ENCODE assay signal across 16 cellular contexts in genomic region chr2:128273469-128274081, GRCh38. TPM values are rescaled to one million over a fixed set of nuclear protein-coding genes. Genes with fewer than 3 reads are reported as not detected.
DNase-seq lines count a peak whose midpoint lies in the region; ATAC-seq and TF ChIP-seq lines count a peak whose summit lies in the region.
"Had no signal": no experiment of that assay in that cellular context is flagged by ENCODE, and none has a peak within 500 bp of the region (broad histone marks: within the 10 kb centered on the region; RNA-seq: fewer than 3 reads in every experiment).

No MANE protein-coding gene starts in this region.

- CTCF ChIA-PET in activated CD8-positive, alpha-beta T cell treated with anti-CD3 and anti-CD28 coated beads for 36 hours (lab: Charles Lee) = no interaction called here
- CTCF ChIA-PET in activated CD8-positive, alpha-beta T cell treated with anti-CD3 and anti-CD28 coated beads, Interleukin-2, amount 10 ng/mL, durations not matched to agents 7 days and 5 days (lab: Charles Lee) = no interaction called here

- no peak overlapping the region for H3K27ac Mint-ChIP-seq in activated CD8-positive, alpha-beta T cell treated with anti-CD3 and anti-CD28 coated beads for 36 hours
- no peak overlapping the region for H3K27ac Mint-ChIP-seq in activated CD8-positive, alpha-beta T cell treated with anti-CD3 and anti-CD28 coated beads, Interleukin-2, amount 10 ng/mL, durations not matched to agents 7 days and 5 days
- H3K27ac Mint-ChIP-seq in endothelial cell (ENCODE audit: unreplicated experiment) = no peak overlapping the region
- peak overlapping the region; percentile 24 for H3K27ac Mint-ChIP-seq in progenitor cell of endocrine pancreas
- H3K27ac Mint-ChIP-seq: memory B cell had no signal

- H3K4me1 Mint-ChIP-seq in activated CD8-positive, alpha-beta T cell treated with anti-CD3 and anti-CD28 coated beads for 36 hours (ENCODE audit: low read depth) = peaks cover 3% of the 10 kb centered on the region
- no peaks in the 10 kb centered on the region for H3K4me1 Mint-ChIP-seq in activated CD8-positive, alpha-beta T cell treated with anti-CD3 and anti-CD28 coated beads, Interleukin-2, amount 10 ng/mL, durations not matched to agents 7 days and 5 days (ENCODE audit: low read depth)
- H3K4me1 Mint-ChIP-seq in endothelial cell (ENCODE audit: unreplicated experiment) (no peaks in the 10 kb centered on the region), progenitor cell of endocrine pancreas (ENCODE audit: low read depth) (no peaks in the 10 kb centered on the region)
- H3K4me1 Mint-ChIP-seq: memory B cell had no signal

- peak; percentile 53 for ATAC-seq in activated CD8-positive, alpha-beta T cell treated with anti-CD3 and anti-CD28 coated beads for 36 hours
- no peak for ATAC-seq in activated CD8-positive, alpha-beta T cell treated with anti-CD3 and anti-CD28 coated beads, Interleukin-2, amount 10 ng/mL, durations not matched to agents 7 days and 5 days
- no peak for ATAC-seq in HG03571 (IDR thresholded peaks at IDR 0.05; ENCODE audit: unreplicated experiment)
- no peak for ATAC-seq in GM18511 (IDR thresholded peaks at IDR 0.05; ENCODE audit: unreplicated experiment)
- ATAC-seq: heart left ventricle had no signal

- H3K27me3 Mint-ChIP-seq in activated CD8-positive, alpha-beta T cell treated with anti-CD3 and anti-CD28 coated beads for 36 hours = no peaks in the 10 kb centered on the region
- no peaks in the 10 kb centered on the region for H3K27me3 Mint-ChIP-seq in activated CD8-positive, alpha-beta T cell treated with anti-CD3 and anti-CD28 coated beads, Interleukin-2, amount 10 ng/mL, durations not matched to agents 7 days and 5 days (ENCODE audit: low read depth)
- peaks cover 4% of the 10 kb centered on the region for H3K27me3 Mint-ChIP-seq in endothelial cell (ENCODE audit: unreplicated experiment)
- no peaks in the 10 kb centered on the region for H3K27me3 Mint-ChIP-seq in progenitor cell of endocrine pancreas
- H3K27me3 Mint-ChIP-seq: CD4-positive, alpha-beta memory T cell; memory B cell had no signal

- TF ChIP-seq CTCF in activated CD8-positive, alpha-beta T cell treated with anti-CD3 and anti-CD28 coated beads for 36 hours (IDR thresholded peaks at IDR 0.05) = no peak
- TF ChIP-seq CTCF in endothelial cell (IDR thresholded peaks at IDR 0.05; ENCODE audit: unreplicated experiment) (no peak), progenitor cell of endocrine pancreas (IDR thresholded peaks at IDR 0.05; ENCODE audit: unreplicated experiment) (no peak)

- H3K4me3 Mint-ChIP-seq in activated CD8-positive, alpha-beta T cell treated with anti-CD3 and anti-CD28 coated beads for 36 hours = no peak overlapping the region
- H3K4me3 Mint-ChIP-seq in activated CD8-positive, alpha-beta T cell treated with anti-CD3 and anti-CD28 coated beads, Interleukin-2, amount 10 ng/mL, durations not matched to agents 7 days and 5 days = no peak overlapping the region
- peak overlapping the region; percentile 25 for H3K4me3 Mint-ChIP-seq in endothelial cell (ENCODE audit: unreplicated experiment)
- no peak overlapping the region for H3K4me3 Mint-ChIP-seq in progenitor cell of endocrine pancreas (ENCODE audit: low read depth)
- H3K4me3 Mint-ChIP-seq: memory B cell had no signal

- POLR2A ChIA-PET in activated CD8-positive, alpha-beta T cell treated with anti-CD3 and anti-CD28 coated beads for 36 hours (lab: Charles Lee) = no interaction called here
- POLR2A ChIA-PET in activated CD8-positive, alpha-beta T cell treated with anti-CD3 and anti-CD28 coated beads, Interleukin-2, amount 10 ng/mL, durations not matched to agents 7 days and 5 days (lab: Charles Lee) = no interaction called here

- no peak for DNase-seq in activated CD8-positive, alpha-beta T cell treated with anti-CD3 and anti-CD28 coated beads for 36 hours
- no peak for DNase-seq in activated CD8-positive, alpha-beta T cell treated with anti-CD3 and anti-CD28 coated beads, Interleukin-2, amount 10 ng/mL, durations not matched to agents 7 days and 5 days
- peak; percentile 61 for DNase-seq in NCI-H2029 (lab: John Stamatoyannopoulos, UW)
- DNase-seq in endothelial cell (ENCODE audit: low spot score) = no peak
- DNase-seq in progenitor cell of endocrine pancreas (ENCODE audit: low spot score, unreplicated experiment) = no peak
- no peak for DNase-seq in GDM1 (lab: John Stamatoyannopoulos, UW)
- DNase-seq: activated CD4-positive, CD25-positive, alpha-beta regulatory T cell treated with anti-CD3 and anti-CD28 coated beads, Interleukin-2, amount 50 U/mL, for 72 hours; CD4-positive, alpha-beta memory T cell; DND-41; islet precursor cell; NCI-H146; NCI-H510A had no signal

- H3K9me3 Mint-ChIP-seq in activated CD8-positive, alpha-beta T cell treated with anti-CD3 and anti-CD28 coated beads for 36 hours = peaks cover 12% of the 10 kb centered on the region
- peaks cover 18% of the 10 kb centered on the region for H3K9me3 Mint-ChIP-seq in activated CD8-positive, alpha-beta T cell treated with anti-CD3 and anti-CD28 coated beads, Interleukin-2, amount 10 ng/mL, durations not matched to agents 7 days and 5 days (ENCODE audit: insufficient read depth)
- peaks cover 6% of the 10 kb centered on the region for H3K9me3 Mint-ChIP-seq in endothelial cell (ENCODE audit: unreplicated experiment)
- H3K9me3 Mint-ChIP-seq in progenitor cell of endocrine pancreas (ENCODE audit: low read depth) = peaks cover 7% of the 10 kb centered on the region

- intact Hi-C loops in activated CD8-positive, alpha-beta T cell treated with anti-CD3 and anti-CD28 coated beads for 36 hours (cut with micrococcal nuclease) = no loop called here

- H3K36me3 Mint-ChIP-seq in activated CD8-positive, alpha-beta T cell treated with anti-CD3 and anti-CD28 coated beads for 36 hours (ENCODE audit: low read depth) = peaks cover 20% of the 10 kb centered on the region
- H3K36me3 Mint-ChIP-seq in activated CD8-positive, alpha-beta T cell treated with anti-CD3 and anti-CD28 coated beads, Interleukin-2, amount 10 ng/mL, durations not matched to agents 7 days and 5 days (ENCODE audit: low read depth) = peaks cover 10% of the 10 kb centered on the region
- H3K36me3 Mint-ChIP-seq in endothelial cell (ENCODE audit: low read depth, unreplicated experiment) = peaks cover 15% of the 10 kb centered on the region
- H3K36me3 Mint-ChIP-seq in progenitor cell of endocrine pancreas (ENCODE audit: insufficient read depth) = peaks cover 19% of the 10 kb centered on the region

RNA-seq across cellular contexts. Expression of gene HS6ST1, which starts 45.1 kb away (rescaled TPM):
- total RNA-seq in activated CD8-positive, alpha-beta T cell treated with anti-CD3 and anti-CD28 coated beads for 36 hours = 10 to 100 TPM; 12.5 to 13.0 TPM
- total RNA-seq in activated CD8-positive, alpha-beta T cell treated with anti-CD3 and anti-CD28 coated beads, Interleukin-2, amount 10 ng/mL, durations not matched to agents 7 days and 5 days = 1 to 10 TPM; 7.1 to 8.1 TPM
- total RNA-seq in endothelial cell (ENCODE audit: unreplicated experiment) (23.3 TPM), progenitor cell of endocrine pancreas (74.5 and 81.2 TPM in 2 replicates)
